Comparison of ENCODE assay signal across 29 cellular contexts in genomic region chr3:5554245-5554747, GRCh38.
"Had no signal": no experiment of that assay in that cellular context is flagged by ENCODE, and none has a peak within 500 bp of the region (broad histone marks: within the 10 kb centered on the region; RNA-seq: fewer than 3 reads in every experiment).

No MANE protein-coding gene starts in this region.

- H3K9me3 Mint-ChIP-seq: stimulated activated memory B cell treated with anti-CD40 and anti-IgM and Interleukin-4, amounts not matched to agents 10 μg/mL and 1 μg/mL and 100 μg/mL, for 72 hours; stimulated activated naive CD8-positive, alpha-beta T cell treated with anti-CD3 and anti-CD28 coated beads, Interleukin-15, amount 100 ng/mL, for 72 hours had no signal

- H3K4me1 ChIP-seq: stomach, suprapubic skin, testis, thyroid gland, tibial artery, tibial nerve, transverse colon, upper lobe of left lung, upper lobe of right lung, uterus, vagina had no signal

- H3K36me3 Mint-ChIP-seq: stimulated activated effector memory CD8-positive, alpha-beta T cell treated with anti-CD3 and anti-CD28 coated beads, Interleukin-12 subunit alpha, Interleukin-12 subunit beta, amount 100 ng/mL, for 72 hours; stimulated activated memory B cell treated with anti-CD40 and anti-IgM and Interleukin-4, amounts not matched to agents 10 μg/mL and 1 μg/mL and 100 μg/mL, for 72 hours; stimulated activated naive B cell treated with anti-CD40 and anti-IgM and Interleukin-4, amounts not matched to agents 10 μg/mL and 1 μg/mL and 100 μg/mL, for 72 hours; type B pancreatic cell had no signal

- H3K4me1 Mint-ChIP-seq: stimulated activated effector memory CD8-positive, alpha-beta T cell treated with anti-CD3 and anti-CD28 coated beads, Interleukin-12 subunit alpha, Interleukin-12 subunit beta, amount 100 ng/mL, for 72 hours; stimulated activated memory B cell treated with anti-CD40 and anti-IgM and Interleukin-4, amounts not matched to agents 10 μg/mL and 1 μg/mL and 100 μg/mL, for 72 hours; stimulated activated naive B cell treated with anti-CD40 and anti-IgM and Interleukin-4, amounts not matched to agents 10 μg/mL and 1 μg/mL and 100 μg/mL, for 72 hours; stimulated activated naive CD8-positive, alpha-beta T cell treated with anti-CD3 and anti-CD28 coated beads, Interleukin-15, amount 100 ng/mL, for 72 hours had no signal

- FAIRE-seq: urothelium cell line had no signal

- H3K27ac ChIP-seq: stomach, suprapubic skin, testis, thoracic aorta, thyroid gland, tibial artery, tibial nerve, transverse colon, upper lobe of left lung, upper lobe of right lung, uterus, vagina had no signal

- H3K27ac Mint-ChIP-seq: stimulated activated effector memory CD8-positive, alpha-beta T cell treated with anti-CD3 and anti-CD28 coated beads, Interleukin-12 subunit alpha, Interleukin-12 subunit beta, amount 100 ng/mL, for 72 hours; stimulated activated memory B cell treated with anti-CD40 and anti-IgM and Interleukin-4, amounts not matched to agents 10 μg/mL and 1 μg/mL and 100 μg/mL, for 72 hours; stimulated activated naive B cell treated with anti-CD40 and anti-IgM and Interleukin-4, amounts not matched to agents 10 μg/mL and 1 μg/mL and 100 μg/mL, for 72 hours; stimulated activated naive CD8-positive, alpha-beta T cell treated with anti-CD3 and anti-CD28 coated beads, Interleukin-15, amount 100 ng/mL, for 72 hours; stimulated activated naive CD8-positive, alpha-beta T cell treated with anti-CD3 and anti-CD28 coated beads, Interleukin-15, Interleukin-2, amounts not matched to agents 100 ng/mL and 50 ng/mL, for 24 hours; type B pancreatic cell had no signal

- H3K27me3 ChIP-seq: stomach, suprapubic skin, testis, thyroid gland, tibial artery, tibial nerve, transverse colon, upper lobe of left lung, upper lobe of right lung, uterus, vagina had no signal

- DNase-seq: stimulated activated CD4-positive, alpha-beta T cell treated with anti-CD3 and anti-CD28 coated beads, Interleukin-2, amount 100 ng/mL, for 48 hours; stimulated activated CD4-positive, alpha-beta T cell treated with anti-CD3 and anti-CD28 coated beads, Interleukin-4, amount 100 ng/mL, for 1 hour; stimulated activated CD4-positive, alpha-beta T cell treated with anti-CD3 and anti-CD28 coated beads, Interleukin-4, amount 100 ng/mL, for 24 hours; stimulated activated CD4-positive, alpha-beta T cell treated with anti-CD3 and anti-CD28 coated beads, Interleukin-4, amount 100 ng/mL, for 4 hours; stimulated activated CD8-positive, alpha-beta memory T cell treated with anti-CD3 and anti-CD28 coated beads, Interleukin-4, amount 100 ng/mL, for 48 hours; stimulated activated naive B cell treated with anti-CD40 and anti-IgM and Interleukin-4, amounts not matched to agents 10 μg/mL and 1 μg/mL and 100 μg/mL, for 72 hours; stimulated activated naive CD4-positive, alpha-beta T cell; stimulated activated naive CD4-positive, alpha-beta T cell treated with Interleukin-2 at 50 U/mL for 16 hours; stimulated activated naive CD8-positive, alpha-beta T cell treated with anti-CD3 and anti-CD28 coated beads, Interleukin-15, amount 100 ng/mL, for 72 hours; stimulated activated naive CD8-positive, alpha-beta T cell treated with anti-CD3 and anti-CD28 coated beads, Interleukin-15, Interleukin-2, amounts not matched to agents 100 U/mL and 50 U/mL, for 24 hours; stomach; substantia nigra; testis; thyroid gland; tibial artery; transverse colon; trophoblast cell; upper lobe of left lung; upper lobe of right lung; uterus had no signal

- H3K27me3 Mint-ChIP-seq: stimulated activated naive CD8-positive, alpha-beta T cell treated with anti-CD3 and anti-CD28 coated beads, Interleukin-15, amount 100 ng/mL, for 72 hours had no signal

- H3K4me3 ChIP-seq: stomach, suprapubic skin, testis, thoracic aorta, thyroid gland, tibial artery, tibial nerve, transverse colon, upper lobe of left lung, upper lobe of right lung, uterus, vagina had no signal

- H3K4me3 Mint-ChIP-seq: stimulated activated effector memory CD8-positive, alpha-beta T cell treated with anti-CD3 and anti-CD28 coated beads, Interleukin-12 subunit alpha, Interleukin-12 subunit beta, amount 100 ng/mL, for 72 hours; stimulated activated memory B cell treated with anti-CD40 and anti-IgM and Interleukin-4, amounts not matched to agents 10 μg/mL and 1 μg/mL and 100 μg/mL, for 72 hours; stimulated activated naive B cell treated with anti-CD40 and anti-IgM and Interleukin-4, amounts not matched to agents 10 μg/mL and 1 μg/mL and 100 μg/mL, for 72 hours; stimulated activated naive CD8-positive, alpha-beta T cell treated with anti-CD3 and anti-CD28 coated beads, Interleukin-15, amount 100 ng/mL, for 72 hours; stimulated activated naive CD8-positive, alpha-beta T cell treated with anti-CD3 and anti-CD28 coated beads, Interleukin-15, Interleukin-2, amounts not matched to agents 100 ng/mL and 50 ng/mL, for 24 hours; type B pancreatic cell had no signal

- H3K36me3 ChIP-seq: stomach, suprapubic skin, thoracic aorta, thyroid gland, tibial artery, tibial nerve, transverse colon, upper lobe of left lung, upper lobe of right lung, uterus, vagina had no signal

- H3K9me3 ChIP-seq: stomach, suprapubic skin, testis, thoracic aorta, thyroid gland, tibial artery, tibial nerve, transverse colon, upper lobe of left lung, upper lobe of right lung, uterus, vagina had no signal

- ATAC-seq: stimulated activated effector memory CD8-positive, alpha-beta T cell treated with anti-CD3 and anti-CD28 coated beads, Interleukin-12 subunit alpha, Interleukin-12 subunit beta, amount 100 ng/mL, for 72 hours; stimulated activated memory B cell treated with anti-CD40 and anti-IgM and Interleukin-4, amounts not matched to agents 10 μg/mL and 1 μg/mL and 100 μg/mL, for 72 hours; stimulated activated naive B cell treated with anti-CD40 and anti-IgM and Interleukin-4, amounts not matched to agents 10 μg/mL and 1 μg/mL and 100 μg/mL, for 72 hours; stimulated activated naive CD8-positive, alpha-beta T cell treated with anti-CD3 and anti-CD28 coated beads, Interleukin-15, amount 100 ng/mL, for 72 hours; stimulated activated naive CD8-positive, alpha-beta T cell treated with anti-CD3 and anti-CD28 coated beads, Interleukin-15, Interleukin-2, amounts not matched to agents 100 U/mL and 50 U/mL, for 24 hours; upper lobe of right lung had no signal
